8 cellular contexts compared by ENCODE assay signal in genomic region chr5:41778410-41778809, GRCh38.
"Had no signal": no experiment of that assay in that cellular context is flagged by ENCODE, and none has a peak within 500 bp of the region (broad histone marks: within the 10 kb centered on the region; RNA-seq: fewer than 3 reads in every experiment).

No MANE protein-coding gene starts in this region.

- H3K27me3 Mint-ChIP-seq: IgD-negative memory B cell had no signal

- H2AFZ ChIP-seq: GM23248 had no signal

- H3K4me3 Mint-ChIP-seq: H9, IgD-negative memory B cell had no signal

- ATAC-seq: HepG2 had no signal

- DNase-seq: GM23248, GOT3, H9, HCEC 1CT, KBM-7 had no signal

- H3K9me3 Mint-ChIP-seq: H9, IgD-negative memory B cell had no signal

- H3K27ac ChIP-seq: GM23248, HL-60 had no signal

- H3K9ac ChIP-seq: GM23248 had no signal

- FAIRE-seq: HepG2 had no signal

- H3K4me3 ChIP-seq: GM23248 had no signal
